Comparison of ENCODE assay signal across 24 cellular contexts in genomic region chr22:22893891-22894739, GRCh38. TPM values are rescaled to one million over a fixed set of nuclear protein-coding genes. Genes with fewer than 3 reads are reported as not detected.
A peak's percentile ranks its signal among the peaks of the same experiment; 100 is the strongest.
DNase-seq lines count a peak whose midpoint lies in the region; ATAC-seq, FAIRE-seq and TF ChIP-seq lines count a peak whose summit lies in the region.
"Had no signal": no experiment of that assay in that cellular context is flagged by ENCODE, and none has a peak within 500 bp of the region (broad histone marks: within the 10 kb centered on the region; RNA-seq: fewer than 3 reads in every experiment).

No MANE protein-coding gene starts in this region.

- DNase-seq in activated CD4-positive, CD25-positive, alpha-beta regulatory T cell treated with anti-CD3 and anti-CD28 coated beads, Interleukin-2, amount 50 U/mL, for 72 hours: peak; percentile 19
- DNase-seq in activated CD4-positive, CD25-positive, alpha-beta regulatory T cell (lab: John Stamatoyannopoulos, UW): no peak
- no peak for DNase-seq in GM12892 (ENCODE audit: insufficient read length)
- no peak for DNase-seq in MG63
- DNase-seq in central memory CD4-positive, alpha-beta T cell: no peak
- DNase-seq: activated CD4-positive, alpha-beta T cell treated with anti-CD3 and anti-CD28 coated beads, Interleukin-2, amount 10 ng/mL, durations not matched to agents 24 days and 14 days; adrenal gland; erythroblast; GF-D8; GOT3; NCI-H1694; stimulated activated CD4-positive, alpha-beta T cell treated with anti-CD3 and anti-CD28 coated beads, Interleukin-1b, Interleukin-23, amount 100 ng/mL, for 48 hours; substantia nigra; T1000 had no signal

- H3K27me3 ChIP-seq in duodenal mucosa (ENCODE audit: control insufficient read depth in 1 of 2, insufficient read depth in 2 of 2, low read length in 2 of 2): peaks cover 0 to 9% of the 10 kb centered on the region in 2 donors
- no peaks in the 10 kb centered on the region for H3K27me3 ChIP-seq in rectal smooth muscle tissue (ENCODE audit: control insufficient read depth, insufficient read depth, low read length)
- H3K27me3 ChIP-seq in MG63: peaks cover 17% of the 10 kb centered on the region; the same call in 1 of the 2 replicates
- H3K27me3 ChIP-seq: adrenal gland, ovary had no signal

- H3K4me1 ChIP-seq in duodenal mucosa (ENCODE audit: control insufficient read depth in 1 of 2, insufficient read depth in 2 of 2, low read length in 2 of 2) (no peaks in the 10 kb centered on the region), rectal smooth muscle tissue (ENCODE audit: control insufficient read depth, insufficient read depth, low read length) (no peaks in the 10 kb centered on the region)
- H3K4me1 ChIP-seq: adrenal gland, left lung had no signal

- FAIRE-seq in GM12892 (lab: Jason Lieb, UNC): peak; percentile 46
- FAIRE-seq: bronchial epithelial cell had no signal

- no peak for ATAC-seq in GM18867 (IDR thresholded peaks at IDR 0.05; ENCODE audit: unreplicated experiment)
- ATAC-seq: left lung, SK-N-SH treated with all-trans-retinoic acid at 6 μM for 48 hours had no signal

- H3K27ac ChIP-seq in duodenal mucosa (ENCODE audit: low read depth, low read length) (peak overlapping the region; percentile 32), rectal smooth muscle tissue (ENCODE audit: low read depth, low read length) (no peak overlapping the region)
- H3K27ac ChIP-seq: 22Rv1, adrenal gland, left lung, ovary had no signal

- H3K9ac ChIP-seq in duodenal mucosa (ENCODE audit: low read depth in 1 of 2, low read length in 2 of 2) (peak overlapping the region in 1 of 2 donors; percentile 32), rectal smooth muscle tissue (ENCODE audit: low read length) (no peak overlapping the region)

- no peaks in the 10 kb centered on the region for H3K36me3 ChIP-seq in duodenal mucosa (ENCODE audit: control insufficient read depth in 1 of 2, insufficient read depth in 2 of 2, low read length in 2 of 2)
- H3K36me3 ChIP-seq in rectal smooth muscle tissue (ENCODE audit: control insufficient read depth, insufficient read depth, low read length): no peaks in the 10 kb centered on the region
- no peaks in the 10 kb centered on the region for H3K36me3 ChIP-seq in MG63
- H3K36me3 ChIP-seq: adrenal gland, left lung, ovary had no signal

- H3K9me3 ChIP-seq in duodenal mucosa (ENCODE audit: control insufficient read depth in 1 of 2, low read length in 2 of 2): no peaks in the 10 kb centered on the region
- no peaks in the 10 kb centered on the region for H3K9me3 ChIP-seq in MG63
- H3K9me3 ChIP-seq: adrenal gland, left lung, ovary had no signal

- no peak overlapping the region for H3K4me3 ChIP-seq in duodenal mucosa (ENCODE audit: low read depth in 1 of 2, low read length in 2 of 2)
- peak overlapping the region; percentile 4 for H3K4me3 ChIP-seq in rectal smooth muscle tissue (ENCODE audit: low read length)
- no peak overlapping the region for H3K4me3 ChIP-seq in MG63
- H3K4me3 ChIP-seq: adrenal gland, left lung, ovary had no signal

- no peak; the same call in 1 of the 2 replicates for TF ChIP-seq POLR2A in GM12892 (IDR thresholded peaks at IDR 0.05; ENCODE audit: low read depth, low read length)

RNA-seq across cellular contexts. Expression of gene IGLL5, which starts 6.5 kb away (rescaled TPM):
- 20.3 TPM for polyA plus RNA-seq in GM12892 (2012; ENCODE audit: missing spikeins)
- total RNA-seq in MG63 (2014; rRNA removed; shearing (Covaris generic); ENCODE audit: low replicate concordance): not detected in 2 replicates
- total RNA-seq: activated CD4-positive, alpha-beta T cell treated with anti-CD3 and anti-CD28 coated beads, Interleukin-2, amount 10 ng/mL, durations not matched to agents 24 days and 14 days; bronchial epithelial cell; dermis microvascular lymphatic vessel endothelial cell; myocyte had no signal
